ENCODE assay signal across 1 cellular context in the genomic region with DNA sequence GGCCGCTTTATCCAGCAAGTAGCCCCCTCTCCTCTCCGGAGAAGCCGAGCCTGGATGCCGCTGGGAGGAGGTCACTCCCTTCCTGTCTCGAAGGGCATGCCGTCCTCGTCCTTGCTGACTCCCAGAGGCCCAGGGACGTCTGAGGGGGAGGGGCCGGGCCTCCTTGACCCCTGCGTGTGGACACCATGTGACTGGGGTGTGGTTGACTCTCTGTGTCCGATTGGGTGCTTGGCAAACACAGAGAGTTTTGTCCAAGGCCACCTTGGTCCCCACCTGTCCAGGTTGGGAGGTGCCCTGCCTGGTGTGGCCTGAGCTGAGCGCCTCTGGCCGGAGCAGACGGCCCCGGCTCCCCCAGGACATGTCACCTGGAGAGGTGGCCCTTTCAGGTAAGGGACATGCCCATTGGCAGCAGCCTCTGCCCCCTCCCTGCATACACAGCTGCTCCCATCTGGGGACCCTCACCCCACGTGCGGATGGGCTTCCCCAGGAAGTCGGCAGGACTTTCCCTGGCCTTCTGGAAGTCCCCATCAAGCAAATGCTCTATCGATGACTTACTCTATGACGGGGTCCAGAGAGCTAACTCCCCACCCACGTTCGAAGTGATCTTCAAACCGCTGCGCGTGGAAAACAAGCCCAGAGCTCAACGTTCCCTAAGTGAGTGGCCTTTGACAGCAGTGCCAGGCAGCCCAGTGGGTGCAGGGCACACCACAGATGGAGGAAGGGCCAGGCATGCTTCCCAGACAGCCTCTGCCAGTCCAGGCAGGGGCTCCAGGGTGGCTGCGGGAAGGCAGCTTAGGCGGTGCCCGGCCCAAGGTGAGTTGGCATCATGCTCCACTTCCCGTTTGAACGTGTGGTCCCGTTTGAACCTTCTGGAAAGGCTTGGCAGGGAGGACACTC.
TF ChIP-seq lines count a peak whose summit lies in the region.

A gene (plus strand): TSS at position 634 of the 897 bp plus-strand sequence. CDS start 1,912 bp downstream, outside the sequence.

TF ChIP-seq in HepG2, 621 proteins besides CTCF, POLR2A, EP300 and RAD21 (continues in another document):
- no peak for TF ChIP-seq RFX5 (IDR thresholded peaks at IDR 0.05; ENCODE audit: low read depth, low read length)
- TF ChIP-seq, protein P1, sequence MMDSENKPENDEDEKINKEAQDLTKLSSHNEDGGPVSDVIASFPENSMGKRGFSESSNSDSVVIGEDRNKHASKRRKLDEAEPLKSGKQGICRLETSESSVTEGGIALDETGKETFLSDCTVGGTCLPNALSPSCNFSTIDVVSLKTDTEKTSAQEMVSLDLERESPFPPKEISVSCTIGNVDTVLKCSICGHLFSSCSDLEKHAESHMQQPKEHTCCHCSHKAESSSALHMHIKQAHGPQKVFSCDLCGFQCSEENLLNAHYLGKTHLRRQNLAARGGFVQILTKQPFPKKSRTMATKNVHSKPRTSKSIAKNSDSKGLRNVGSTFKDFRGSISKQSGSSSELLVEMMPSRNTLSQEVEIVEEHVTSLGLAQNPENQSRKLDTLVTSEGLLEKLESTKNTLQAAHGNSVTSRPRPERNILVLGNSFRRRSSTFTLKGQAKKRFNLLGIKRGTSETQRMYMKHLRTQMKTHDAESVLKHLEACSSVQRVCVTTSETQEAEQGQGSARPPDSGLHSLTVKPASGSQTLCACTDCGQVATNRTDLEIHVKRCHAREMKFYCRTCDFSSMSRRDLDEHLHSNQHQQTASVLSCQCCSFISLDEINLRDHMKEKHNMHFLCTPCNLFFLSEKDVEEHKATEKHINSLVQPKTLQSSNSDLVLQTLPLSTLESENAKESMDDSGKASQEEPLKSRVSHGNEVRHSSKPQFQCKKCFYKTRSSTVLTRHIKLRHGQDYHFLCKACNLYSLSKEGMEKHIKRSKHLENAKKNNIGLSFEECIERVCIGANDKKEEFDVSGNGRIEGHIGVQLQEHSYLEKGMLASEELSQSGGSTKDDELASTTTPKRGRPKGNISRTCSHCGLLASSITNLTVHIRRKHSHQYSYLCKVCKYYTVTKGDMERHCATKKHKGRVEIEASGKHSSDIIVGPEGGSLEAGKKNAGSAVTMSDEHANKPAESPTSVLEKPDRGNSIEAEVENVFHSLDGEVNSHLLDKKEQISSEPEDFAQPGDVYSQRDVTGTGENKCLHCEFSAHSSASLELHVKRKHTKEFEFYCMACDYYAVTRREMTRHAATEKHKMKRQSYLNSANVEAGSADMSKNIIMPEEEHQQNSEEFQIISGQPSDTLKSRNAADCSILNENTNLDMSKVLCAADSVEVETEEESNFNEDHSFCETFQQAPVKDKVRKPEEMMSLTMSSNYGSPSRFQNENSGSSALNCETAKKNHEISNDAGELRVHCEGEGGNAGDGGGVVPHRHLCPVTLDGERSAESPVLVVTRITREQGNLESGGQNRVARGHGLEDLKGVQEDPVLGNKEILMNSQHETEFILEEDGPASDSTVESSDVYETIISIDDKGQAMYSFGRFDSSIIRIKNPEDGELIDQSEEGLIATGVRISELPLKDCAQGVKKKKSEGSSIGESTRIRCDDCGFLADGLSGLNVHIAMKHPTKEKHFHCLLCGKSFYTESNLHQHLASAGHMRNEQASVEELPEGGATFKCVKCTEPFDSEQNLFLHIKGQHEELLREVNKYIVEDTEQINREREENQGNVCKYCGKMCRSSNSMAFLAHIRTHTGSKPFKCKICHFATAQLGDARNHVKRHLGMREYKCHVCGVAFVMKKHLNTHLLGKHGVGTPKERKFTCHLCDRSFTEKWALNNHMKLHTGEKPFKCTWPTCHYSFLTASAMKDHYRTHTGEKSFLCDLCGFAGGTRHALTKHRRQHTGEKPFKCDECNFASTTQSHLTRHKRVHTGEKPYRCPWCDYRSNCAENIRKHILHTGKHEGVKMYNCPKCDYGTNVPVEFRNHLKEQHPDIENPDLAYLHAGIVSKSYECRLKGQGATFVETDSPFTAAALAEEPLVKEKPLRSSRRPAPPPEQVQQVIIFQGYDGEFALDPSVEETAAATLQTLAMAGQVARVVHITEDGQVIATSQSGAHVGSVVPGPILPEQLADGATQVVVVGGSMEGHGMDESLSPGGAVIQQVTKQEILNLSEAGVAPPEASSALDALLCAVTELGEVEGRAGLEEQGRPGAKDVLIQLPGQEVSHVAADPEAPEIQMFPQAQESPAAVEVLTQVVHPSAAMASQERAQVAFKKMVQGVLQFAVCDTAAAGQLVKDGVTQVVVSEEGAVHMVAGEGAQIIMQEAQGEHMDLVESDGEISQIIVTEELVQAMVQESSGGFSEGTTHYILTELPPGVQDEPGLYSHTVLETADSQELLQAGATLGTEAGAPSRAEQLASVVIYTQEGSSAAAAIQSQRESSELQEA (CRISPR knock-in tag; IDR thresholded peaks at IDR 0.05; ENCODE audit: not compliant biosample characterization): no peak
- TF ChIP-seq ZBTB38 (CRISPR knock-in tag; IDR thresholded peaks at IDR 0.05): peak; percentile 58; the same call in 1 of the 2 replicates
- TF ChIP-seq, protein P2, sequence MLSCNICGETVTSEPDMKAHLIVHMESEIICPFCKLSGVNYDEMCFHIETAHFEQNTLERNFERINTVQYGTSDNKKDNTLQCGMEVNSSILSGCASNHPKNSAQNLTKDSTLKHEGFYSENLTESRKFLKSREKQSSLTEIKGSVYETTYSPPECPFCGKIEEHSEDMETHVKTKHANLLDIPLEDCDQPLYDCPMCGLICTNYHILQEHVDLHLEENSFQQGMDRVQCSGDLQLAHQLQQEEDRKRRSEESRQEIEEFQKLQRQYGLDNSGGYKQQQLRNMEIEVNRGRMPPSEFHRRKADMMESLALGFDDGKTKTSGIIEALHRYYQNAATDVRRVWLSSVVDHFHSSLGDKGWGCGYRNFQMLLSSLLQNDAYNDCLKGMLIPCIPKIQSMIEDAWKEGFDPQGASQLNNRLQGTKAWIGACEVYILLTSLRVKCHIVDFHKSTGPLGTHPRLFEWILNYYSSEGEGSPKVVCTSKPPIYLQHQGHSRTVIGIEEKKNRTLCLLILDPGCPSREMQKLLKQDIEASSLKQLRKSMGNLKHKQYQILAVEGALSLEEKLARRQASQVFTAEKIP (CRISPR knock-in tag; IDR thresholded peaks at IDR 0.05; ENCODE audit: borderline replicate concordance): no peak
- no peak for TF ChIP-seq MBNL3 (CRISPR knock-in tag; conservative IDR thresholded peaks at IDR 0.05)
- no peak for TF ChIP-seq NFKB2 (CRISPR knock-in tag; IDR thresholded peaks at IDR 0.05; ENCODE audit: borderline replicate concordance)
- no peak for TF ChIP-seq ZNF766 (CRISPR knock-in tag; IDR thresholded peaks at IDR 0.05; ENCODE audit: borderline replicate concordance)
- no peak for TF ChIP-seq ATF1 (CRISPR knock-in tag; IDR thresholded peaks at IDR 0.05)
- TF ChIP-seq SCMH1 (CRISPR knock-in tag; IDR thresholded peaks at IDR 0.05; ENCODE audit: borderline replicate concordance): no peak
- no peak for TF ChIP-seq XRCC5 (optimal IDR thresholded peaks at IDR 0.05; ENCODE audit: low read length)
- TF ChIP-seq ATF7-NPFF (CRISPR knock-in tag; IDR thresholded peaks at IDR 0.05; ENCODE audit: low read depth): 0 out of 2 replicates have a peak, but pooled peaks have one; percentile 44
- TF ChIP-seq ZNF510 (CRISPR knock-in tag; IDR thresholded peaks at IDR 0.05; ENCODE audit: low read depth): no peak
- TF ChIP-seq, protein P3, sequence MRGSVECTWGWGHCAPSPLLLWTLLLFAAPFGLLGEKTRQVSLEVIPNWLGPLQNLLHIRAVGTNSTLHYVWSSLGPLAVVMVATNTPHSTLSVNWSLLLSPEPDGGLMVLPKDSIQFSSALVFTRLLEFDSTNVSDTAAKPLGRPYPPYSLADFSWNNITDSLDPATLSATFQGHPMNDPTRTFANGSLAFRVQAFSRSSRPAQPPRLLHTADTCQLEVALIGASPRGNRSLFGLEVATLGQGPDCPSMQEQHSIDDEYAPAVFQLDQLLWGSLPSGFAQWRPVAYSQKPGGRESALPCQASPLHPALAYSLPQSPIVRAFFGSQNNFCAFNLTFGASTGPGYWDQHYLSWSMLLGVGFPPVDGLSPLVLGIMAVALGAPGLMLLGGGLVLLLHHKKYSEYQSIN (CRISPR knock-in tag; IDR thresholded peaks at IDR 0.05; ENCODE audit: borderline replicate concordance): no peak
- no peak for TF ChIP-seq ZNF296 (CRISPR knock-in tag; conservative IDR thresholded peaks at IDR 0.05)
- TF ChIP-seq SP4 (CRISPR knock-in tag; IDR thresholded peaks at IDR 0.05): no peak
- TF ChIP-seq, protein P4, sequence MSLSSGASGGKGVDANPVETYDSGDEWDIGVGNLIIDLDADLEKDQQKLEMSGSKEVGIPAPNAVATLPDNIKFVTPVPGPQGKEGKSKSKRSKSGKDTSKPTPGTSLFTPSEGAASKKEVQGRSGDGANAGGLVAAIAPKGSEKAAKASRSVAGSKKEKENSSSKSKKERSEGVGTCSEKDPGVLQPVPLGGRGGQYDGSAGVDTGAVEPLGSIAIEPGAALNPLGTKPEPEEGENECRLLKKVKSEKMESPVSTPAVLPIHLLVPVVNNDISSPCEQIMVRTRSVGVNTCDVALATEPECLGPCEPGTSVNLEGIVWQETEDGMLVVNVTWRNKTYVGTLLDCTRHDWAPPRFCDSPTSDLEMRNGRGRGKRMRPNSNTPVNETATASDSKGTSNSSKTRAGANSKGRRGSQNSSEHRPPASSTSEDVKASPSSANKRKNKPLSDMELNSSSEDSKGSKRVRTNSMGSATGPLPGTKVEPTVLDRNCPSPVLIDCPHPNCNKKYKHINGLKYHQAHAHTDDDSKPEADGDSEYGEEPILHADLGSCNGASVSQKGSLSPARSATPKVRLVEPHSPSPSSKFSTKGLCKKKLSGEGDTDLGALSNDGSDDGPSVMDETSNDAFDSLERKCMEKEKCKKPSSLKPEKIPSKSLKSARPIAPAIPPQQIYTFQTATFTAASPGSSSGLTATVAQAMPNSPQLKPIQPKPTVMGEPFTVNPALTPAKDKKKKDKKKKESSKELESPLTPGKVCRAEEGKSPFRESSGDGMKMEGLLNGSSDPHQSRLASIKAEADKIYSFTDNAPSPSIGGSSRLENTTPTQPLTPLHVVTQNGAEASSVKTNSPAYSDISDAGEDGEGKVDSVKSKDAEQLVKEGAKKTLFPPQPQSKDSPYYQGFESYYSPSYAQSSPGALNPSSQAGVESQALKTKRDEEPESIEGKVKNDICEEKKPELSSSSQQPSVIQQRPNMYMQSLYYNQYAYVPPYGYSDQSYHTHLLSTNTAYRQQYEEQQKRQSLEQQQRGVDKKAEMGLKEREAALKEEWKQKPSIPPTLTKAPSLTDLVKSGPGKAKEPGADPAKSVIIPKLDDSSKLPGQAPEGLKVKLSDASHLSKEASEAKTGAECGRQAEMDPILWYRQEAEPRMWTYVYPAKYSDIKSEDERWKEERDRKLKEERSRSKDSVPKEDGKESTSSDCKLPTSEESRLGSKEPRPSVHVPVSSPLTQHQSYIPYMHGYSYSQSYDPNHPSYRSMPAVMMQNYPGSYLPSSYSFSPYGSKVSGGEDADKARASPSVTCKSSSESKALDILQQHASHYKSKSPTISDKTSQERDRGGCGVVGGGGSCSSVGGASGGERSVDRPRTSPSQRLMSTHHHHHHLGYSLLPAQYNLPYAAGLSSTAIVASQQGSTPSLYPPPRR (CRISPR knock-in tag; IDR thresholded peaks at IDR 0.05; ENCODE audit: borderline replicate concordance): no peak
- TF ChIP-seq MED8 (CRISPR knock-in tag; IDR thresholded peaks at IDR 0.05; ENCODE audit: insufficient replicate concordance): no peak
- TF ChIP-seq TRIM24 (CRISPR knock-in tag; IDR thresholded peaks at IDR 0.05): no peak
- TF ChIP-seq CREB1 (IDR thresholded peaks at IDR 0.05): no peak
- TF ChIP-seq CREB1 (CRISPR knock-in tag; IDR thresholded peaks at IDR 0.05): no peak
- no peak for TF ChIP-seq ZFP36 (IDR thresholded peaks at IDR 0.05; ENCODE audit: borderline replicate concordance, low read depth, low read length, partially characterized antibody)
- TF ChIP-seq, protein P5, sequence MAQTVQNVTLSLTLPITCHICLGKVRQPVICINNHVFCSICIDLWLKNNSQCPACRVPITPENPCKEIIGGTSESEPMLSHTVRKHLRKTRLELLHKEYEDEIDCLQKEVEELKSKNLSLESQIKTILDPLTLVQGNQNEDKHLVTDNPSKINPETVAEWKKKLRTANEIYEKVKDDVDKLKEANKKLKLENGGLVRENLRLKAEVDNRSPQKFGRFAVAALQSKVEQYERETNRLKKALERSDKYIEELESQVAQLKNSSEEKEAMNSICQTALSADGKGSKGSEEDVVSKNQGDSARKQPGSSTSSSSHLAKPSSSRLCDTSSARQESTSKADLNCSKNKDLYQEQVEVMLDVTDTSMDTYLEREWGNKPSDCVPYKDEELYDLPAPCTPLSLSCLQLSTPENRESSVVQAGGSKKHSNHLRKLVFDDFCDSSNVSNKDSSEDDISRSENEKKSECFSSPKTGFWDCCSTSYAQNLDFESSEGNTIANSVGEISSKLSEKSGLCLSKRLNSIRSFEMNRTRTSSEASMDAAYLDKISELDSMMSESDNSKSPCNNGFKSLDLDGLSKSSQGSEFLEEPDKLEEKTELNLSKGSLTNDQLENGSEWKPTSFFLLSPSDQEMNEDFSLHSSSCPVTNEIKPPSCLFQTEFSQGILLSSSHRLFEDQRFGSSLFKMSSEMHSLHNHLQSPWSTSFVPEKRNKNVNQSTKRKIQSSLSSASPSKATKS (CRISPR knock-in tag; IDR thresholded peaks at IDR 0.05): no peak
- TF ChIP-seq, protein P6, sequence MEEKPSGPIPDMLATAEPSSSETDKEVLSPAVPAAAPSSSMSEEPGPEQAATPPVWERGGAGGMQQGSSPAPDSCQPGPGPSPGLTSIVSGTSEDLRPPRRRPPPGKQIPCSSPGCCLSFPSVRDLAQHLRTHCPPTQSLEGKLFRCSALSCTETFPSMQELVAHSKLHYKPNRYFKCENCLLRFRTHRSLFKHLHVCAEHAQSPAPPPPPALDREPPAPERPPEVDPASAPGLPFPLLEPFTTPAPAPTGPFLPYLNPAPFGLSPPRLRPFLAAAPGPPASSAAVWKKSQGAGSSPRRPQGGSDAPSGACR (CRISPR knock-in tag; IDR thresholded peaks at IDR 0.05): no peak
- TF ChIP-seq, protein P7, sequence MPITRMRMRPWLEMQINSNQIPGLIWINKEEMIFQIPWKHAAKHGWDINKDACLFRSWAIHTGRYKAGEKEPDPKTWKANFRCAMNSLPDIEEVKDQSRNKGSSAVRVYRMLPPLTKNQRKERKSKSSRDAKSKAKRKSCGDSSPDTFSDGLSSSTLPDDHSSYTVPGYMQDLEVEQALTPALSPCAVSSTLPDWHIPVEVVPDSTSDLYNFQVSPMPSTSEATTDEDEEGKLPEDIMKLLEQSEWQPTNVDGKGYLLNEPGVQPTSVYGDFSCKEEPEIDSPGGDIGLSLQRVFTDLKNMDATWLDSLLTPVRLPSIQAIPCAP (CRISPR knock-in tag; IDR thresholded peaks at IDR 0.05; ENCODE audit: low read depth): no peak
- TF ChIP-seq PTBP1 (IDR thresholded peaks at IDR 0.05; ENCODE audit: low read depth, low read length, poor library complexity, severe bottlenecking): no peak
- 0 out of 2 replicates have a peak, but pooled peaks have one; percentile 29 for TF ChIP-seq RXRA (CRISPR knock-in tag; IDR thresholded peaks at IDR 0.05)
- peak; percentile 83 for TF ChIP-seq HNRNPL (IDR thresholded peaks at IDR 0.05; ENCODE audit: low read depth, low read length)
- 0 out of 2 replicates have a peak, but pooled peaks have one; percentile 66 for TF ChIP-seq SMAD9 (CRISPR knock-in tag; IDR thresholded peaks at IDR 0.05)
- TF ChIP-seq, protein P8, sequence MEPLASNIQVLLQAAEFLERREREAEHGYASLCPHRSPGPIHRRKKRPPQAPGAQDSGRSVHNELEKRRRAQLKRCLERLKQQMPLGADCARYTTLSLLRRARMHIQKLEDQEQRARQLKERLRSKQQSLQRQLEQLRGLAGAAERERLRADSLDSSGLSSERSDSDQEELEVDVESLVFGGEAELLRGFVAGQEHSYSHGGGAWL (CRISPR knock-in tag; IDR thresholded peaks at IDR 0.05): no peak
- no peak for TF ChIP-seq IRX3 (CRISPR knock-in tag; IDR thresholded peaks at IDR 0.05; ENCODE audit: borderline replicate concordance, low read depth)
- no peak for TF ChIP-seq SKI (IDR thresholded peaks at IDR 0.05; ENCODE audit: partially characterized antibody)
